ENCODE assay signal across 11 cellular contexts in the genomic region with DNA sequence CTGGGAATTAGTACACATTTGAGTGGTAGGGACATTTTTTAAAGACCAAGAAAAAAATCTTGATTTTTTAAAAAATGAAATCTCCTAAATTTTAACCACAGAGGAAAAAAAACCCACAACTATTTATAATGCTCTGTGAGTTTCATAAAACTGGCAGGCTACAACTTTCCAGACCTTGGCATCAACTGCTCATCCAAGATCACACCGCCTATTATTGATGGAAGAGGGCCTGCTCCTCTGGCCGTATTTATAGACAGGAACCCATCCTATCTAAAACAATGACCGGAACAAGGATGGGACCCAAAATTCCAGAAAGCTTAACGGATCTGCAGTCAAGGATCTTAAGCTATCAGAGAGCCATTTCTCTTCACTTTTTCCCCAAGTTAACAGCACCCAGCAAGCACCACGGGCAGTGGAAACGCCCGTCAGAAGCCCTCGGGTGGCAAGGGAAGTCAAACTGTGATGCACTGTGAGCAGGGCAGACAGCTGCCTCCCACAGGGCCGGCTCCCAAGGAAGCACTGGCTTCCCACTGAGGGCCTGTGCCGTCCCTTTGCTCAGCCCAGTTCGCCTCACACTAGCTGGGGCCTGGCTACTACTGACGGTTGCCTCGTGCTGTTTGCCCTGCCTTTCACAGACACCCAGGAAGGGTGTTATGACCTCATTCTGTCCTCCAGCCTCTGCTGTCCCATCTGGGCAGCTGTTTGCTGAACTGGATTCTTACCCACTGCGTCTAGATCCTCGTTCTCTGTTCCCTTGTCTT.
DNase-seq lines count a peak whose midpoint lies in the region; ATAC-seq, FAIRE-seq and TF ChIP-seq lines count a peak whose summit lies in the region.
"Had no signal": no experiment of that assay in that cellular context is flagged by ENCODE, and none has a peak within 500 bp of the region (broad histone marks: within the 10 kb centered on the region; RNA-seq: fewer than 3 reads in every experiment).

No MANE protein-coding gene starts in this region.

- no peak for DNase-seq in adipocyte (ENCODE audit: low read depth)
- peak in 3 of 5 donors; percentile 27 to 44 (median 43) for DNase-seq in heart left ventricle
- DNase-seq in posterior cingulate gyrus, result peak in 8 of 10 donors; percentile 13 to 92 (median 43)
- DNase-seq in T1000 (lab: John Stamatoyannopoulos, UW), result no peak
- no peak for DNase-seq in RCC 7860 (ENCODE audit: low spot score)
- no peak for DNase-seq in G401 (ENCODE audit: low spot score)
- DNase-seq in stimulated activated CD4-positive, alpha-beta T cell treated with anti-CD3 and anti-CD28 coated beads, Interleukin-12 subunit alpha, Interleukin-12 subunit beta, amount 100 ng/mL, for 4 hours, result no peak
- DNase-seq: T-helper 9 cell had no signal

- no peaks in the 10 kb centered on the region for H3K79me2 ChIP-seq in ACC112 (ENCODE audit: control insufficient read depth, insufficient read depth, low read length, unreplicated experiment)

- H2AFZ ChIP-seq in ACC112 (ENCODE audit: low read length, unreplicated experiment), result peak overlapping the region; percentile 73

- FAIRE-seq in RCC 7860 (lab: Jason Lieb, UNC), result no peak
- FAIRE-seq: bronchial epithelial cell had no signal

- TF ChIP-seq CTCF in heart left ventricle (IDR thresholded peaks at IDR 0.05), result no peak

- peak; percentile 52 to 76 (median 75) for ATAC-seq in heart left ventricle

- H3K36me3 ChIP-seq in ACC112 (ENCODE audit: insufficient read depth, low read length) (no peaks in the 10 kb centered on the region), adipocyte (ENCODE audit: control insufficient read depth, insufficient read depth, low read length, severe bottlenecking) (peaks cover 19% of the 10 kb centered on the region), heart left ventricle (peaks cover 0 to 15% (median 7%) of the 10 kb centered on the region in 9 donors)

- H3K9me3 ChIP-seq in adipocyte (ENCODE audit: control insufficient read depth, low read length), result no peaks in the 10 kb centered on the region
- H3K9me3 ChIP-seq in heart left ventricle, result peaks cover 0 to 4% (median 0%) of the 10 kb centered on the region in 12 donors

- H3K4me3 ChIP-seq in ACC112 (ENCODE audit: low read depth, low read length) (peak overlapping the region; percentile 37; the same call in 1 of the 2 replicates), adipocyte (ENCODE audit: low read length) (peak overlapping the region; percentile 53), heart left ventricle (peak overlapping the region in 3 of 12 donors; percentile 5 to 23 (median 10))
- H3K4me3 ChIP-seq: lung had no signal

- peak overlapping the region; percentile 3; the same call in 1 of the 2 replicates for H3K27ac ChIP-seq in ACC112 (ENCODE audit: low read depth, low read length)
- peak overlapping the region; percentile 13 to 89 (median 70) for H3K27ac ChIP-seq in heart left ventricle

- H3K27me3 ChIP-seq in ACC112 (ENCODE audit: insufficient read depth, low read length), result no peaks in the 10 kb centered on the region
- no peaks in the 10 kb centered on the region for H3K27me3 ChIP-seq in adipocyte (replicated peaks; ENCODE audit: control insufficient read depth, insufficient read depth, low read length)
- no peaks in the 10 kb centered on the region for H3K27me3 ChIP-seq in heart left ventricle

- peak overlapping the region; percentile 75 for H3K9ac ChIP-seq in adipocyte (ENCODE audit: low read length)

- TF ChIP-seq POLR2A in heart left ventricle (IDR thresholded peaks at IDR 0.05), result no peak

- in situ Hi-C loops in G401 (cut with HindIII; ENCODE audit: low sequenced_read_pairs), result no loop called here

- peaks cover 46% of the 10 kb centered on the region for H3K4me1 ChIP-seq in ACC112 (ENCODE audit: control insufficient read depth, insufficient read depth, low read length, unreplicated experiment)
- peaks cover 56% of the 10 kb centered on the region for H3K4me1 ChIP-seq in adipocyte (ENCODE audit: control insufficient read depth, insufficient read depth, low read length)
- H3K4me1 ChIP-seq in heart left ventricle, result peaks cover 0 to 65% (median 42%) of the 10 kb centered on the region in 12 donors

- 50 to 72% (median 56%) methylated on average over 11 to 15 of the region's 15 CpGs for whole genome bisulfite sequencing in heart left ventricle, 4 donors

- intact Hi-C loops in heart left ventricle (cut with DNase I), result loop anchor here in 3 of 10 donors (5.0 kb wide), 2 partner anchors 60 to 105 kb away; a partner anchor contains a TSS
- intact Hi-C loops in posterior cingulate gyrus (cut with DNase I), result no loop called here

Comparison
In these comparisons a context has a peak if more than half of its experiments do, and no peak if none do; other contexts are left out.
1. DNase-seq: peak in heart left ventricle (3 of 5) and posterior cingulate gyrus (8 of 10); none in adipocyte (single experiment), T1000 (single experiment), RCC 7860 (single experiment), G401 (single experiment) and stimulated activated CD4-positive, alpha-beta T cell treated with anti-CD3 and anti-CD28 coated beads, Interleukin-12 subunit alpha, Interleukin-12 subunit beta, amount 100 ng/mL, for 4 hours (single experiment).